Comparison of ENCODE assay signal across 1 cellular context in the genomic region with DNA sequence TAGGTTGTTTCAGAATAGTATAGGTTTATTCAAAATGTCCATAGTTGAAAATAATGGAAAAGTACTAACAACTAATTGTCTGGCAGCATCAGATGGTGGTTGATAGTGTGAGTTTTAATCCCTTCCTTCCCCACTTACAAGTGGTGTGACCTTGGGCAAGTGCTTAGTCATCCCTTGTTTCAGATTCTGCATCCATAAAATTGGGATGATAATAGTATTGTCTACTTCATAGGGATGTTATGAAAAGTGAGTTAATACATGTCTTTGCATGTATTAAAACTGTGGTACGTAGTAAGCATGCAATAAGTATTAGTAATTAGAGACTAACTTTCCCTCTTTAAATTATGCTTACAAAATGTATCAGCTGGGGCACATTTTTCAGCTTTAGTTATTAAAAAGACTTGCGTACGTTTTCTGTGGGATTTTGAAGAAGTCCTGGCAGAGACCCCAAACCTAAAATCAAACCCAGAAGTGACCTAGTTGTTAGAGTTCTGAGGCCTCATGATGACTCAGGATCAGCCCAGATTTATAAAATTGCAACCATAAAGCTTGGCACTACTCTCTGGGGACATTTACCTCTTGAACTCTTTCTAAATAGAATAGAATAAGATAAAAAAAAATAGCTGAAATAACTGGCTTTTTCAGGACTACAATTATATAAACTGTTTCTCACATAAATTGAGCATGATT.
TF ChIP-seq lines count a peak whose summit lies in the region.

No MANE protein-coding gene starts in this region.

TF ChIP-seq in GM12878, 131 proteins besides CTCF, POLR2A, EP300 and RAD21:
- TF ChIP-seq MEF2B (IDR thresholded peaks at IDR 0.05; ENCODE audit: partially characterized antibody, poor library complexity, severe bottlenecking): peak; percentile 6
- TF ChIP-seq PML (IDR thresholded peaks at IDR 0.05; ENCODE audit: low read length): peak; percentile 2; the same call in 1 of the 2 replicates
- TF ChIP-seq, protein P1, sequence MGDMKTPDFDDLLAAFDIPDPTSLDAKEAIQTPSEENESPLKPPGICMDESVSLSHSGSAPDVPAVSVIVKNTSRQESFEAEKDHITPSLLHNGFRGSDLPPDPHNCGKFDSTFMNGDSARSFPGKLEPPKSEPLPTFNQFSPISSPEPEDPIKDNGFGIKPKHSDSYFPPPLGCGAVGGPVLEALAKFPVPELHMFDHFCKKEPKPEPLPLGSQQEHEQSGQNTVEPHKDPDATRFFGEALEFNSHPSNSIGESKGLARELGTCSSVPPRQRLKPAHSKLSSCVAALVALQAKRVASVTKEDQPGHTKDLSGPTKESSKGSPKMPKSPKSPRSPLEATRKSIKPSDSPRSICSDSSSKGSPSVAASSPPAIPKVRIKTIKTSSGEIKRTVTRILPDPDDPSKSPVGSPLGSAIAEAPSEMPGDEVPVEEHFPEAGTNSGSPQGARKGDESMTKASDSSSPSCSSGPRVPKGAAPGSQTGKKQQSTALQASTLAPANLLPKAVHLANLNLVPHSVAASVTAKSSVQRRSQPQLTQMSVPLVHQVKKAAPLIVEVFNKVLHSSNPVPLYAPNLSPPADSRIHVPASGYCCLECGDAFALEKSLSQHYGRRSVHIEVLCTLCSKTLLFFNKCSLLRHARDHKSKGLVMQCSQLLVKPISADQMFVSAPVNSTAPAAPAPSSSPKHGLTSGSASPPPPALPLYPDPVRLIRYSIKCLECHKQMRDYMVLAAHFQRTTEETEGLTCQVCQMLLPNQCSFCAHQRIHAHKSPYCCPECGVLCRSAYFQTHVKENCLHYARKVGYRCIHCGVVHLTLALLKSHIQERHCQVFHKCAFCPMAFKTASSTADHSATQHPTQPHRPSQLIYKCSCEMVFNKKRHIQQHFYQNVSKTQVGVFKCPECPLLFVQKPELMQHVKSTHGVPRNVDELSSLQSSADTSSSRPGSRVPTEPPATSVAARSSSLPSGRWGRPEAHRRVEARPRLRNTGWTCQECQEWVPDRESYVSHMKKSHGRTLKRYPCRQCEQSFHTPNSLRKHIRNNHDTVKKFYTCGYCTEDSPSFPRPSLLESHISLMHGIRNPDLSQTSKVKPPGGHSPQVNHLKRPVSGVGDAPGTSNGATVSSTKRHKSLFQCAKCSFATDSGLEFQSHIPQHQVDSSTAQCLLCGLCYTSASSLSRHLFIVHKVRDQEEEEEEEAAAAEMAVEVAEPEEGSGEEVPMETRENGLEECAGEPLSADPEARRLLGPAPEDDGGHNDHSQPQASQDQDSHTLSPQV (IDR thresholded peaks at IDR 0.05): no peak
TF ChIP-seq in GM12878: peak in this region for 2.
